Comparison of ENCODE assay signal across 8 cellular contexts in the genomic region with DNA sequence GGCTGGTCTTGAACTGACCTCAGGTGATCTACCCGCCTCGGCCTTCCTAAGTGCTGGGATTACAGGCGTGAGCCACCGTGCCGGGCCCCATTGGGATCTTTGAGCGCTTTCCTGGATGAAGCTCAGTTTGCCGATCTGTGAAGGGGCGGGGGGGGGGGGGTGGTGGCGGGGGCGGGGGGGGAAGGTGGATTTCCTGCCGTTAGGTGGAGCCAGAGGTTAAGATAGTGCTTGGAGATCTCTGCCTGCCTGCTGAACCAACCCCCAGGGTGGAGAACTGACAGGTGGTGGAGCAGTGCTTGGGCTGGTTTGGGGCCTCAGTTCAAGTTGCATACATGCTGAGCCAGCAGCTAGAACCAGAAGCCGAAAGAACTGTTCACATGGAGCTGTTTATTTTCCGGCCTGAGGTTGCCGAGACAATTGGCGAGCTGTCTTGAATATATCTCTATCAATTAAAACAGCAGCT. TPM values are rescaled to one million over a fixed set of nuclear protein-coding genes. Genes with fewer than 3 reads are reported as not detected.
A peak's percentile ranks its signal among the peaks of the same experiment; 100 is the strongest.
DNase-seq lines count a peak whose midpoint lies in the region; ATAC-seq and TF ChIP-seq lines count a peak whose summit lies in the region.

No MANE protein-coding gene starts in this region.

- peak overlapping the region; percentile 95 for H3K4me2 ChIP-seq in PC-9

- H3K27ac ChIP-seq in PC-9 (no peak overlapping the region), suprapubic skin (no peak overlapping the region)

- no TSS peak for BruUV-seq in PC-9 (replicated peaks; lab: Mats Ljungman, UMichigan)

- TF ChIP-seq EP300 in suprapubic skin (IDR thresholded peaks at IDR 0.05) = no peak

- H3K36me3 Mint-ChIP-seq in IgD-negative memory B cell = no peaks in the 10 kb centered on the region
- no peaks in the 10 kb centered on the region for H3K36me3 Mint-ChIP-seq in natural killer cell treated with Interleukin-12 subunit alpha and Interleukin-12 subunit beta and Interleukin-15 and Interleukin-18, amount 100 ng/mL, for 72 hours

- ATAC-seq in natural killer cell treated with Interleukin-12 subunit alpha and Interleukin-12 subunit beta and Interleukin-15 and Interleukin-18, amount 100 ng/mL, for 72 hours = peak; percentile 54 to 58
- no peak for ATAC-seq in HG03280 (IDR thresholded peaks at IDR 0.05; ENCODE audit: unreplicated experiment)

- H3K27ac Mint-ChIP-seq in IgD-negative memory B cell = peak overlapping the region in 2 of 3 donors; percentile 46 to 73
- peak overlapping the region; percentile 20 to 49 for H3K27ac Mint-ChIP-seq in natural killer cell treated with Interleukin-12 subunit alpha and Interleukin-12 subunit beta and Interleukin-15 and Interleukin-18, amount 100 ng/mL, for 72 hours

- peaks cover 14% of the 10 kb centered on the region; the same call in 1 of the 2 replicates for H3K27me3 ChIP-seq in PC-9 (ENCODE audit: insufficient read depth, low read depth)
- no peaks in the 10 kb centered on the region for H3K27me3 ChIP-seq in suprapubic skin

- TF ChIP-seq POLR2A in suprapubic skin (IDR thresholded peaks at IDR 0.05) = no peak

- H3K4me3 ChIP-seq in PC-9 (peak overlapping the region; percentile 58; the same call in 1 of the 2 replicates), suprapubic skin (peak overlapping the region; percentile 54)

- no peaks in the 10 kb centered on the region for H3K79me2 ChIP-seq in PC-9 (ENCODE audit: low read depth)

- H3K4me1 ChIP-seq in PC-9 (replicated peaks; ENCODE audit: insufficient read depth) (0 out of 2 replicates have a peak, but pooled peaks cover 8% of the 10 kb centered on the region), suprapubic skin (peaks cover 47% of the 10 kb centered on the region)

- 0 out of 2 replicates have a peak, but pooled peaks have one; percentile 31 for TF ChIP-seq CTCF in PC-9 (conservative IDR thresholded peaks at IDR 0.05)
- TF ChIP-seq CTCF in suprapubic skin (IDR thresholded peaks at IDR 0.05) = peak in 1 of 2 donors; percentile 16

- CTCF ChIA-PET in PC-9 (lab: Charles Lee) = interaction anchor here (0.6 to 2.1 kb wide), 14 partner anchors 11 to 1791 kb away, joined by 3 to 28 read pairs (median 4); no protein-coding TSS in a partner anchor

- in situ Hi-C loops in Caki2 (cut with HindIII; ENCODE audit: low pct_unique_long_range_greater_than_20kb, low sequenced_read_pairs) = no loop called here

- intact Hi-C loops in PC-9 (cut with micrococcal nuclease; ENCODE audit: unreplicated experiment) = loop anchor here (2.0 kb wide), 1 partner anchor 27 kb away; no protein-coding TSS in a partner anchor

- H3K27me3 Mint-ChIP-seq in IgD-negative memory B cell = peaks cover 7% of the 10 kb centered on the region
- peaks cover 10 to 18% of the 10 kb centered on the region in 2 donors for H3K27me3 Mint-ChIP-seq in natural killer cell treated with Interleukin-12 subunit alpha and Interleukin-12 subunit beta and Interleukin-15 and Interleukin-18, amount 100 ng/mL, for 72 hours

- H3K36me3 ChIP-seq in PC-9 (ENCODE audit: low read depth) (no peaks in the 10 kb centered on the region), suprapubic skin (no peaks in the 10 kb centered on the region)

- H2AFZ ChIP-seq in PC-9 = peak overlapping the region; percentile 76; the same call in 1 of the 2 replicates

- H3K9me3 ChIP-seq in PC-9 (ENCODE audit: insufficient read depth, low read depth) = no peaks in the 10 kb centered on the region
- H3K9me3 ChIP-seq in suprapubic skin = no peaks in the 10 kb centered on the region

- 2% methylated on average over 11 of the region's 15 CpGs for WGBS in suprapubic skin

- H3K9me2 ChIP-seq in PC-9 (ENCODE audit: insufficient read depth) = no peaks in the 10 kb centered on the region

- H3F3A ChIP-seq in PC-9 (ENCODE audit: insufficient read depth, low read depth) = peaks cover 4% of the 10 kb centered on the region; the same call in 1 of the 2 replicates

- peaks cover 12 to 29% (median 21%) of the 10 kb centered on the region in 3 donors for H3K4me1 Mint-ChIP-seq in IgD-negative memory B cell
- peaks cover 48 to 59% of the 10 kb centered on the region in 2 donors for H3K4me1 Mint-ChIP-seq in natural killer cell treated with Interleukin-12 subunit alpha and Interleukin-12 subunit beta and Interleukin-15 and Interleukin-18, amount 100 ng/mL, for 72 hours (ENCODE audit: low read depth in 2 of 2)

- DNase-seq in Caki2 (ENCODE audit: low read depth) (peak; percentile 47), PC-9 (peak; percentile 42 to 50), activated T-helper 1 cell treated with Interleukin-2 at 50 U/mL for 16 hours (ENCODE audit: low read depth) (peak; percentile 60), fibroblast of gingiva (ENCODE audit: low read depth) (peak; percentile 14), suprapubic skin (ENCODE audit: low spot score in 2 of 2) (peak in 1 of 2 donors; percentile 60)
- peak; percentile 67 for DNase-seq in natural killer cell treated with Interleukin-12 subunit alpha and Interleukin-12 subunit beta and Interleukin-15 and Interleukin-18, amount 100 ng/mL, for 72 hours (ENCODE audit: low spot score)

- peak overlapping the region; percentile 83 to 99 (median 92) for H3K4me3 Mint-ChIP-seq in IgD-negative memory B cell
- peak overlapping the region; percentile 92 for H3K4me3 Mint-ChIP-seq in natural killer cell treated with Interleukin-12 subunit alpha and Interleukin-12 subunit beta and Interleukin-15 and Interleukin-18, amount 100 ng/mL, for 72 hours

- no peaks in the 10 kb centered on the region for H3K9me3 Mint-ChIP-seq in IgD-negative memory B cell
- no peaks in the 10 kb centered on the region for H3K9me3 Mint-ChIP-seq in natural killer cell treated with Interleukin-12 subunit alpha and Interleukin-12 subunit beta and Interleukin-15 and Interleukin-18, amount 100 ng/mL, for 72 hours

- no peaks in the 10 kb centered on the region for H4K20me1 ChIP-seq in PC-9 (ENCODE audit: insufficient read depth)

- POLR2A ChIA-PET in PC-9 (lab: Charles Lee; ENCODE audit: unreplicated experiment) = no interaction called here

RNA-seq across cellular contexts. Expression of a gene that starts 1.7 kb away (rescaled TPM):
- 7.7 and 9.3 TPM in 2 replicates for total RNA-seq in Caki2 (2014; rRNA removed; shearing (Covaris generic); ENCODE audit: low replicate concordance)
- polyA plus RNA-seq in IgD-negative memory B cell = 0.11 TPM
- total RNA-seq in PC-9 (2021) (0.79 and 0.80 TPM in 2 replicates), suprapubic skin (1 to 10 TPM; 3.1 to 4.3 (median 4.1) TPM)
- total RNA-seq in natural killer cell treated with Interleukin-12 subunit alpha and Interleukin-12 subunit beta and Interleukin-15 and Interleukin-18, amount 100 ng/mL, for 72 hours = 10 to 100 TPM; 24.0 to 28.8 TPM

RNA-seq across cellular contexts. Expression of a gene that starts 17.9 kb away (rescaled TPM):
- total RNA-seq in Caki2 (2014; rRNA removed; shearing (Covaris generic); ENCODE audit: low replicate concordance) = 7.2 and 11.1 TPM in 2 replicates
- polyA plus RNA-seq in IgD-negative memory B cell = 6.1 TPM
- total RNA-seq in PC-9 (2021) = 8.1 and 10.5 TPM in 2 replicates
- 10 to 100 TPM; 15.8 to 31.6 TPM for total RNA-seq in natural killer cell treated with Interleukin-12 subunit alpha and Interleukin-12 subunit beta and Interleukin-15 and Interleukin-18, amount 100 ng/mL, for 72 hours
- 10 to 100 TPM; 12.3 to 19.5 (median 17.4) TPM for total RNA-seq in suprapubic skin
